1 cellular context compared by ENCODE assay signal in the genomic region with DNA sequence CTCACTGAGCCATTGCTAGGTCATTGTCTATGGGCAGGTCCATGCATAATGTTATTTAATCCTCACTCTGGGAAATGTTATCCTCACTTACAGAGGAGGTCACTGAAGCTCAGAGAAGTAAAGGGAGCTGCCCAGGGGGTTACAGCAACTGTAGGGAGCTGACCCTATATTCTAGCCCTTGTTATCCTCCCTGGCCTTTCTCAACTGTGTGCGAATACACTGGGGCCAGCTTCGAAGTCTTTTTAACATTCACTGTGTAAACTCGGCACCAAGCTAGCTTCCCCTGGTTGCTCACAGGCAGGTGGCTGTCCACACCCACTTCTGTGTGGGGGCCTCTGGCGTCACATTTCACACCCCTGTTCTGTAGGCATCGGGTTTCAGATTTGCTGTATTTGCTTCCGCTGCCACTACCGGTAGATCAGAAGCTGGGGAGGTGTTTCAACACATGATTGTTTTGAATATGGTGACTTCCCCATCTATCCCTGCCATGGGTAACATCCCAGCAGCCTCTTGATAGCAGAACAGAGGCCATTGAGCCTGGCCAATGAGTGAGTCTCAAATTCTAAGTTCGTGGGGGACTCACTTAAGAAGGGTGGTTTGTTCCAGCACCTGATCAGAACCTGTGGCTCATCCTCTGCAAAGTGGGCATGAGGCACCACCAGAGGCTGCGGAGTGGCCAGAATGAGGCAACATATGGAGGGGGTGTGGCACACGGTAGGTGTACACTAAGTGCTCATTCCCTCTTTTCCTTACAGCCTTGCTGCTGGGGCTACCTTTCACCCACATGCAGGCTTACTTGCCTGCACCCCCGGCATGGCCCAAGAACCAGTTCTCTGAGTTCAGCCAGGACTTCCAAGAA.
TF ChIP-seq lines count a peak whose summit lies in the region.

No MANE protein-coding gene starts in this region.

TF ChIP-seq in GM12878, 131 proteins besides CTCF, POLR2A, EP300 and RAD21 (continued from another document and continues in another):
- peak; percentile 94 for TF ChIP-seq ZBTB4 (CRISPR knock-in tag; IDR thresholded peaks at IDR 0.05)
- TF ChIP-seq, protein P1, sequence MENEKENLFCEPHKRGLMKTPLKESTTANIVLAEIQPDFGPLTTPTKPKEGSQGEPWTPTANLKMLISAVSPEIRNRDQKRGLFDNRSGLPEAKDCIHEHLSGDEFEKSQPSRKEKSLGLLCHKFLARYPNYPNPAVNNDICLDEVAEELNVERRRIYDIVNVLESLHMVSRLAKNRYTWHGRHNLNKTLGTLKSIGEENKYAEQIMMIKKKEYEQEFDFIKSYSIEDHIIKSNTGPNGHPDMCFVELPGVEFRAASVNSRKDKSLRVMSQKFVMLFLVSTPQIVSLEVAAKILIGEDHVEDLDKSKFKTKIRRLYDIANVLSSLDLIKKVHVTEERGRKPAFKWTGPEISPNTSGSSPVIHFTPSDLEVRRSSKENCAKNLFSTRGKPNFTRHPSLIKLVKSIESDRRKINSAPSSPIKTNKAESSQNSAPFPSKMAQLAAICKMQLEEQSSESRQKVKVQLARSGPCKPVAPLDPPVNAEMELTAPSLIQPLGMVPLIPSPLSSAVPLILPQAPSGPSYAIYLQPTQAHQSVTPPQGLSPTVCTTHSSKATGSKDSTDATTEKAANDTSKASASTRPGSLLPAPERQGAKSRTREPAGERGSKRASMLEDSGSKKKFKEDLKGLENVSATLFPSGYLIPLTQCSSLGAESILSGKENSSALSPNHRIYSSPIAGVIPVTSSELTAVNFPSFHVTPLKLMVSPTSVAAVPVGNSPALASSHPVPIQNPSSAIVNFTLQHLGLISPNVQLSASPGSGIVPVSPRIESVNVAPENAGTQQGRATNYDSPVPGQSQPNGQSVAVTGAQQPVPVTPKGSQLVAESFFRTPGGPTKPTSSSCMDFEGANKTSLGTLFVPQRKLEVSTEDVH (IDR thresholded peaks at IDR 0.05; ENCODE audit: low read depth, partially characterized antibody) = no peak
- 0 out of 2 replicates have a peak, but pooled peaks have one; percentile 23 for TF ChIP-seq MLLT1 (IDR thresholded peaks at IDR 0.05)
- 0 out of 2 replicates have a peak, but pooled peaks have one; percentile 14 for TF ChIP-seq JUNB (IDR thresholded peaks at IDR 0.05)
- TF ChIP-seq BHLHE40 (IDR thresholded peaks at IDR 0.05; ENCODE audit: borderline replicate concordance in 1 of 2, low read depth in 2 of 2, low read length in 1 of 2) = peak; percentile 71 to 83; a peak in 3 of 4 replicates
- 0 out of 2 replicates have a peak, but pooled peaks have one; percentile 72 for TF ChIP-seq SIN3A (IDR thresholded peaks at IDR 0.05; ENCODE audit: low read depth, low read length)
- peak; percentile 92 for TF ChIP-seq PRDM15 (CRISPR knock-in tag; IDR thresholded peaks at IDR 0.05)
- peak; percentile 85 for TF ChIP-seq TCF12 (IDR thresholded peaks at IDR 0.05; ENCODE audit: low read depth, low read length)
- TF ChIP-seq, protein P2, sequence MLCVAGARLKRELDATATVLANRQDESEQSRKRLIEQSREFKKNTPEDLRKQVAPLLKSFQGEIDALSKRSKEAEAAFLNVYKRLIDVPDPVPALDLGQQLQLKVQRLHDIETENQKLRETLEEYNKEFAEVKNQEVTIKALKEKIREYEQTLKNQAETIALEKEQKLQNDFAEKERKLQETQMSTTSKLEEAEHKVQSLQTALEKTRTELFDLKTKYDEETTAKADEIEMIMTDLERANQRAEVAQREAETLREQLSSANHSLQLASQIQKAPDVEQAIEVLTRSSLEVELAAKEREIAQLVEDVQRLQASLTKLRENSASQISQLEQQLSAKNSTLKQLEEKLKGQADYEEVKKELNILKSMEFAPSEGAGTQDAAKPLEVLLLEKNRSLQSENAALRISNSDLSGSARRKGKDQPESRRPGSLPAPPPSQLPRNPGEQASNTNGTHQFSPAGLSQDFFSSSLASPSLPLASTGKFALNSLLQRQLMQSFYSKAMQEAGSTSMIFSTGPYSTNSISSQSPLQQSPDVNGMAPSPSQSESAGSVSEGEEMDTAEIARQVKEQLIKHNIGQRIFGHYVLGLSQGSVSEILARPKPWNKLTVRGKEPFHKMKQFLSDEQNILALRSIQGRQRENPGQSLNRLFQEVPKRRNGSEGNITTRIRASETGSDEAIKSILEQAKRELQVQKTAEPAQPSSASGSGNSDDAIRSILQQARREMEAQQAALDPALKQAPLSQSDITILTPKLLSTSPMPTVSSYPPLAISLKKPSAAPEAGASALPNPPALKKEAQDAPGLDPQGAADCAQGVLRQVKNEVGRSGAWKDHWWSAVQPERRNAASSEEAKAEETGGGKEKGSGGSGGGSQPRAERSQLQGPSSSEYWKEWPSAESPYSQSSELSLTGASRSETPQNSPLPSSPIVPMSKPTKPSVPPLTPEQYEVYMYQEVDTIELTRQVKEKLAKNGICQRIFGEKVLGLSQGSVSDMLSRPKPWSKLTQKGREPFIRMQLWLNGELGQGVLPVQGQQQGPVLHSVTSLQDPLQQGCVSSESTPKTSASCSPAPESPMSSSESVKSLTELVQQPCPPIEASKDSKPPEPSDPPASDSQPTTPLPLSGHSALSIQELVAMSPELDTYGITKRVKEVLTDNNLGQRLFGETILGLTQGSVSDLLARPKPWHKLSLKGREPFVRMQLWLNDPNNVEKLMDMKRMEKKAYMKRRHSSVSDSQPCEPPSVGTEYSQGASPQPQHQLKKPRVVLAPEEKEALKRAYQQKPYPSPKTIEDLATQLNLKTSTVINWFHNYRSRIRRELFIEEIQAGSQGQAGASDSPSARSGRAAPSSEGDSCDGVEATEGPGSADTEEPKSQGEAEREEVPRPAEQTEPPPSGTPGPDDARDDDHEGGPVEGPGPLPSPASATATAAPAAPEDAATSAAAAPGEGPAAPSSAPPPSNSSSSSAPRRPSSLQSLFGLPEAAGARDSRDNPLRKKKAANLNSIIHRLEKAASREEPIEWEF (IDR thresholded peaks at IDR 0.05; ENCODE audit: insufficient replicate concordance, low read depth, low read length) = no peak
- 0 out of 2 replicates have a peak, but pooled peaks have one; percentile 31 for TF ChIP-seq MEF2A (IDR thresholded peaks at IDR 0.05; ENCODE audit: insufficient read depth, low read depth, low read length)
- no peak for TF ChIP-seq STAT3 (IDR thresholded peaks at IDR 0.05; ENCODE audit: low read depth, low read length)
- no peak for TF ChIP-seq MTA3 (IDR thresholded peaks at IDR 0.05; ENCODE audit: borderline replicate concordance, low read length)
- TF ChIP-seq SIX5 (IDR thresholded peaks at IDR 0.05; ENCODE audit: low read depth, low read length, severe bottlenecking) = peak; percentile 20
- TF ChIP-seq JUND (IDR thresholded peaks at IDR 0.05; ENCODE audit: low read depth, low read length) = no peak
- TF ChIP-seq ASH2L (IDR thresholded peaks at IDR 0.05; ENCODE audit: borderline replicate concordance, low read depth) = 0 out of 2 replicates have a peak, but pooled peaks have one; percentile 38
- 0 out of 2 replicates have a peak, but pooled peaks have one; percentile 50 for TF ChIP-seq TARDBP (IDR thresholded peaks at IDR 0.05; ENCODE audit: borderline replicate concordance)
- no peak for TF ChIP-seq IRF3 (IDR thresholded peaks at IDR 0.05)
- no peak for TF ChIP-seq MYC (IDR thresholded peaks at IDR 0.05; ENCODE audit: insufficient read depth, insufficient read length, insufficient replicate concordance, low read length, severe bottlenecking)
- TF ChIP-seq, protein P3, sequence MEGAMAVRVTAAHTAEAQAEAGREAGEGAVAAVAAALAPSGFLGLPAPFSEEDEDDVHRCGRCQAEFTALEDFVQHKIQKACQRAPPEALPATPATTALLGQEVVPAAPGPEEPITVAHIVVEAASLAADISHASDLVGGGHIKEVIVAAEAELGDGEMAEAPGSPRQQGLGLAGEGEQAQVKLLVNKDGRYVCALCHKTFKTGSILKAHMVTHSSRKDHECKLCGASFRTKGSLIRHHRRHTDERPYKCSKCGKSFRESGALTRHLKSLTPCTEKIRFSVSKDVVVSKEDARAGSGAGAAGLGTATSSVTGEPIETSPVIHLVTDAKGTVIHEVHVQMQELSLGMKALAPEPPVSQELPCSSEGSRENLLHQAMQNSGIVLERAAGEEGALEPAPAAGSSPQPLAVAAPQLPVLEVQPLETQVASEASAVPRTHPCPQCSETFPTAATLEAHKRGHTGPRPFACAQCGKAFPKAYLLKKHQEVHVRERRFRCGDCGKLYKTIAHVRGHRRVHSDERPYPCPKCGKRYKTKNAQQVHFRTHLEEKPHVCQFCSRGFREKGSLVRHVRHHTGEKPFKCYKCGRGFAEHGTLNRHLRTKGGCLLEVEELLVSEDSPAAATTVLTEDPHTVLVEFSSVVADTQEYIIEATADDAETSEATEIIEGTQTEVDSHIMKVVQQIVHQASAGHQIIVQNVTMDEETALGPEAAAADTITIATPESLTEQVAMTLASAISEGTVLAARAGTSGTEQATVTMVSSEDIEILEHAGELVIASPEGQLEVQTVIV (IDR thresholded peaks at IDR 0.05; ENCODE audit: borderline replicate concordance, partially characterized antibody) = peak; percentile 8
- no peak for TF ChIP-seq SUZ12 (IDR thresholded peaks at IDR 0.05; ENCODE audit: unreplicated experiment)
- TF ChIP-seq POLR2AphosphoS5 (IDR thresholded peaks at IDR 0.05; ENCODE audit: low read length) = peak; percentile 45; the same call in 1 of the 2 replicates
- peak; percentile 82 for TF ChIP-seq MXI1 (IDR thresholded peaks at IDR 0.05; ENCODE audit: low read depth, low read length)
- no peak for TF ChIP-seq RELB (IDR thresholded peaks at IDR 0.05; ENCODE audit: low read depth)
